In the genomic region with DNA sequence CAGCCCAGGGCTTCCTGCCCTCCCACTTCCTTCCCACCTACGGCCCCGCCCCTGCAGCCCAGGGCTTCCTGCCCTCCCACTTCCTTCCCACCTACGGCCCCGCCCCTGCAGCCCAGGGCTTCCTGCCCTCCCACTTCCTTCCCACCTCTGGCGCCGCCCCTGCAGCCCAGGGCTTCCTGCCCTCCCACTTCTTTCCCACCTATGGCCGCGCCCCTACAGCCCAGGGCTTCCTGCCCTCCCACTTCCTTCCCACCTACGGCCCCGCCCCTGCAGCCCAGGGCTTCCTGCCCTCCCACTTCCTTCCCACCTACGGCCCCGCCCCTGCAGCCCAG, we compare ENCODE assay signal across 5 cellular contexts. TPM values are rescaled to one million over a fixed set of nuclear protein-coding genes. Genes with fewer than 3 reads are reported as not detected.
"Had no signal": no experiment of that assay in that cellular context is flagged by ENCODE, and none has a peak within 500 bp of the region (broad histone marks: within the 10 kb centered on the region; RNA-seq: fewer than 3 reads in every experiment).

No MANE protein-coding gene starts in this region.

RNA-seq across cellular contexts. Expression of gene GP6, which starts 11.0 kb away (rescaled TPM):
- total RNA-seq: HepG2, IMR-90, LHCN-M2, MCF 10A, SJSA1 had no signal
